Comparison of ENCODE assay signal across 34 cellular contexts in genomic region chr5:99179206-99179605, GRCh38.
"Had no signal": no experiment of that assay in that cellular context is flagged by ENCODE, and none has a peak within 500 bp of the region (broad histone marks: within the 10 kb centered on the region; RNA-seq: fewer than 3 reads in every experiment).

No MANE protein-coding gene starts in this region.

- H3K27me3 Mint-ChIP-seq: activated CD4-positive, alpha-beta T cell treated with anti-CD3 and anti-CD28 coated beads, Interleukin-2, amount 10 ng/mL, durations not matched to agents 24 days and 14 days; activated CD8-positive, alpha-beta T cell treated with anti-CD3 and anti-CD28 coated beads for 36 hours; activated T-helper 17 cell treated with anti-CD3 and anti-CD28 coated beads, Interleukin-2, amount 50 U/mL, for 72 hours; central memory CD8-positive, alpha-beta T cell had no signal

- H3K4me3 Mint-ChIP-seq: activated CD4-positive, alpha-beta T cell treated with anti-CD3 and anti-CD28 coated beads for 36 hours; activated CD4-positive, alpha-beta T cell treated with anti-CD3 and anti-CD28 coated beads, Interleukin-2, amount 10 ng/mL, durations not matched to agents 24 days and 14 days; activated CD8-positive, alpha-beta T cell treated with anti-CD3 and anti-CD28 coated beads for 36 hours; activated naive CD8-positive, alpha-beta T cell; activated T-cell treated with anti-CD3 and anti-CD28 coated beads, Interleukin-2, amount 50 U/mL, for 4 hours; activated T-helper 17 cell treated with anti-CD3 and anti-CD28 coated beads, Interleukin-2, amount 50 U/mL, for 72 hours; central memory CD8-positive, alpha-beta T cell; dendritic cell treated with granulocyte-macrophage colony-stimulating factor and Interleukin-4, amounts not matched to agents 40 ng/mL and 50 ng/mL, for 4 days; endodermal cell; T-helper 17 cell; T-helper 2 cell treated with Interferon-gamma antibody and Interleukin-4, amounts not matched to agents 5 μg/mL and 100 μg/mL, for 36 hours had no signal

- H3K27me3 ChIP-seq: brain microvascular endothelial cell, dorsolateral prefrontal cortex, esophagus muscularis mucosa, foreskin keratinocyte, gastroesophageal sphincter, heart right ventricle had no signal

- ATAC-seq: activated CD4-positive, alpha-beta T cell treated with anti-CD3 and anti-CD28 coated beads for 36 hours; activated CD8-positive, alpha-beta T cell treated with anti-CD3 and anti-CD28 coated beads for 36 hours; activated T-cell treated with anti-CD3 and anti-CD28 coated beads, Interleukin-2, amount 50 U/mL, for 4 hours; activated T-helper 17 cell treated with anti-CD3 and anti-CD28 coated beads, Interleukin-2, amount 50 U/mL, for 72 hours; foreskin keratinocyte; gastroesophageal sphincter; heart right ventricle; T-helper 17 cell had no signal

- H3K27ac Mint-ChIP-seq: activated CD4-positive, alpha-beta T cell treated with anti-CD3 and anti-CD28 coated beads for 36 hours; activated CD4-positive, alpha-beta T cell treated with anti-CD3 and anti-CD28 coated beads, Interleukin-2, amount 10 ng/mL, durations not matched to agents 24 days and 14 days; activated CD8-positive, alpha-beta T cell treated with anti-CD3 and anti-CD28 coated beads for 36 hours; activated naive CD8-positive, alpha-beta T cell; activated T-helper 17 cell treated with anti-CD3 and anti-CD28 coated beads, Interleukin-2, amount 50 U/mL, for 72 hours; dendritic cell treated with granulocyte-macrophage colony-stimulating factor and Interleukin-4, amounts not matched to agents 40 ng/mL and 50 ng/mL, for 4 days; endodermal cell; T-helper 17 cell; T-helper 2 cell treated with Interferon-gamma antibody and Interleukin-4, amounts not matched to agents 5 μg/mL and 100 μg/mL, for 36 hours had no signal

- H3K27ac ChIP-seq: brain microvascular endothelial cell, coronary artery, dorsolateral prefrontal cortex, esophagus muscularis mucosa, foreskin keratinocyte, gastroesophageal sphincter, heart right ventricle had no signal

- DNase-seq: activated CD4-positive, alpha-beta T cell treated with anti-CD3 and anti-CD28 coated beads for 36 hours; activated CD4-positive, alpha-beta T cell treated with anti-CD3 and anti-CD28 coated beads, Interleukin-2, amount 10 ng/mL, durations not matched to agents 24 days and 14 days; activated CD4-positive, alpha-beta T cell treated with anti-CD3 and anti-CD28 coated beads, Interleukin-2, amount 50 U/mL, for 4 hours; activated CD4-positive, CD25-positive, alpha-beta regulatory T cell; activated CD4-positive, CD25-positive, alpha-beta regulatory T cell treated with anti-CD3 and anti-CD28 coated beads, Interleukin-2, amount 50 U/mL, for 72 hours; activated CD8-positive, alpha-beta memory T cell treated with anti-CD3 and anti-CD28 coated beads for 24 hours; activated CD8-positive, alpha-beta T cell treated with anti-CD3 and anti-CD28 coated beads for 36 hours; activated effector memory CD4-positive, alpha-beta T cell treated with Interleukin-2 at 50 U/mL for 16 hours; activated gamma-delta T cell treated with Interleukin-2 at 50 U/mL for 16 hours; activated naive CD4-positive, alpha-beta T cell treated with anti-CD3 and anti-CD28 coated beads, Interleukin-2, amount 50 U/mL, for 16 hours; activated naive CD4-positive, alpha-beta T cell treated with Interleukin-2 at 50 U/mL for 16 hours; activated T-cell treated with anti-CD3 and anti-CD28 coated beads, Interleukin-2, amount 50 U/mL, for 4 hours; amniotic stem cell; anterior cingulate cortex; brain microvascular endothelial cell; dorsolateral prefrontal cortex; effector memory CD4-positive, alpha-beta T cell; endodermal cell; erythroblast; foreskin keratinocyte; heart right ventricle; T-helper 1 cell; T-helper 17 cell; T1000 had no signal

- H3K36me3 ChIP-seq: brain microvascular endothelial cell, esophagus muscularis mucosa, gastroesophageal sphincter, heart right ventricle had no signal

- H3K4me1 Mint-ChIP-seq: activated CD4-positive, alpha-beta T cell treated with anti-CD3 and anti-CD28 coated beads for 36 hours; activated CD4-positive, alpha-beta T cell treated with anti-CD3 and anti-CD28 coated beads, Interleukin-2, amount 10 ng/mL, durations not matched to agents 24 days and 14 days; activated T-helper 17 cell treated with anti-CD3 and anti-CD28 coated beads, Interleukin-2, amount 50 U/mL, for 72 hours; central memory CD8-positive, alpha-beta T cell; endodermal cell; T-helper 17 cell had no signal

- FAIRE-seq: astrocyte, bronchial epithelial cell had no signal

- H3K9me3 ChIP-seq: esophagus muscularis mucosa, gastroesophageal sphincter had no signal

- H3K9me3 Mint-ChIP-seq: activated CD8-positive, alpha-beta T cell treated with anti-CD3 and anti-CD28 coated beads for 36 hours; activated T-helper 17 cell treated with anti-CD3 and anti-CD28 coated beads, Interleukin-2, amount 50 U/mL, for 72 hours; central memory CD8-positive, alpha-beta T cell; dendritic cell treated with granulocyte-macrophage colony-stimulating factor and Interleukin-4, amounts not matched to agents 40 ng/mL and 50 ng/mL, for 4 days; endodermal cell; T-helper 2 cell treated with Interferon-gamma antibody and Interleukin-4, amounts not matched to agents 5 μg/mL and 100 μg/mL, for 36 hours had no signal

- H3K36me3 Mint-ChIP-seq: activated naive CD8-positive, alpha-beta T cell had no signal

- H3K4me1 ChIP-seq: esophagus muscularis mucosa, foreskin keratinocyte, gastroesophageal sphincter, heart right ventricle had no signal

- H3K4me3 ChIP-seq: coronary artery, dorsolateral prefrontal cortex, esophagus muscularis mucosa, gastroesophageal sphincter, heart right ventricle had no signal
